8 cellular contexts compared by ENCODE assay signal in genomic region chr1:31471452-31472310, GRCh38. TPM values are rescaled to one million over a fixed set of nuclear protein-coding genes. Genes with fewer than 3 reads are reported as not detected.
DNase-seq lines count a peak whose midpoint lies in the region; FAIRE-seq and TF ChIP-seq lines count a peak whose summit lies in the region.
"Not testable (repeated sequence)": the region's sequence is repeated elsewhere in the genome, so short reads cannot be mapped to it uniquely, and the experiment has no call there.

No MANE protein-coding gene starts in this region.

- WGBS in stomach, 5 donors: 64 to 78% (median 67%) methylated on average over 7 to 8 of the region's 8 CpGs

- DNase-seq in DMS153 treated with DMSO at 0.1 percent for 48 hours (lab: John Stamatoyannopoulos, UW; ENCODE audit: unreplicated experiment) (peak; percentile 73), HT1080 (ENCODE audit: low read depth) (peak; percentile 58), glomerular visceral epithelial cell (ENCODE audit: extremely low spot score) (peak; percentile 7), stomach (peak; percentile 76)
- peak; percentile 58 for DNase-seq in NK-92 treated with Interleukin-12 subunit alpha and Interleukin-12 subunit beta, amount 100 ng/mL, for 24 hours (lab: John Stamatoyannopoulos, UW)
- DNase-seq in activated CD4-positive, alpha-beta memory T cell treated with anti-CD3 and anti-CD28 coated beads for 36 hours: peak; percentile 48

- H3K9ac ChIP-seq in mucosa of rectum (ENCODE audit: low read depth in 1 of 2, low read length in 2 of 2): not testable (repeated sequence)

- H3K4me1 ChIP-seq in mucosa of rectum (ENCODE audit: control insufficient read depth in 2 of 2, insufficient read depth in 2 of 2, low read length in 2 of 2): peaks cover 0 to 17% of the 10 kb centered on the region in 2 donors
- not testable (repeated sequence) for H3K4me1 ChIP-seq in stomach

- not testable (repeated sequence) for H3K27ac Mint-ChIP-seq in activated CD4-positive, alpha-beta memory T cell treated with anti-CD3 and anti-CD28 coated beads for 36 hours

- CTCF ChIA-PET in activated CD4-positive, alpha-beta memory T cell treated with anti-CD3 and anti-CD28 coated beads for 36 hours (lab: Charles Lee): not testable (repeated sequence)

- TF ChIP-seq CTCF in stomach (IDR thresholded peaks at IDR 0.05): not testable (repeated sequence)

- peaks cover 11% of the 10 kb centered on the region for H3K9me3 Mint-ChIP-seq in activated CD4-positive, alpha-beta memory T cell treated with anti-CD3 and anti-CD28 coated beads for 36 hours

- H3K4me1 Mint-ChIP-seq in activated CD4-positive, alpha-beta memory T cell treated with anti-CD3 and anti-CD28 coated beads for 36 hours (ENCODE audit: low read depth): not testable (repeated sequence)

- peaks cover 24% of the 10 kb centered on the region for H3K27me3 Mint-ChIP-seq in activated CD4-positive, alpha-beta memory T cell treated with anti-CD3 and anti-CD28 coated beads for 36 hours

- peak; percentile 80 for FAIRE-seq in colon (lab: Jason Lieb, UNC)

- not testable (repeated sequence) for H3K27me3 ChIP-seq in mucosa of rectum (ENCODE audit: control insufficient read depth in 2 of 2, insufficient read depth in 2 of 2, low read length in 2 of 2); stomach

- POLR2A ChIA-PET in activated CD4-positive, alpha-beta memory T cell treated with anti-CD3 and anti-CD28 coated beads for 36 hours (lab: Charles Lee): not testable (repeated sequence)

- not testable (repeated sequence) for H3K4me3 ChIP-seq in mucosa of rectum (ENCODE audit: low read length in 2 of 2); stomach

- not testable (repeated sequence) for TF ChIP-seq POLR2A in stomach (IDR thresholded peaks at IDR 0.05)

- not testable (repeated sequence) for H3K9me3 ChIP-seq in mucosa of rectum (ENCODE audit: control insufficient read depth in 2 of 2, low read length in 2 of 2)
- peaks cover 0 to 16% (median 11%) of the 10 kb centered on the region in 4 donors for H3K9me3 ChIP-seq in stomach

- not testable (repeated sequence) for TF ChIP-seq EP300 in stomach (IDR thresholded peaks at IDR 0.05)

- not testable (repeated sequence) for H3K4me3 Mint-ChIP-seq in activated CD4-positive, alpha-beta memory T cell treated with anti-CD3 and anti-CD28 coated beads for 36 hours

- H3K36me3 Mint-ChIP-seq in activated CD4-positive, alpha-beta memory T cell treated with anti-CD3 and anti-CD28 coated beads for 36 hours: not testable (repeated sequence)

- peak overlapping the region; percentile 71 to 85 for H3K27ac ChIP-seq in mucosa of rectum (ENCODE audit: low read depth in 2 of 2, low read length in 2 of 2)
- H3K27ac ChIP-seq in stomach: peak overlapping the region; percentile 28 to 84 (median 56)

- intact Hi-C loops in activated CD4-positive, alpha-beta memory T cell treated with anti-CD3 and anti-CD28 coated beads for 36 hours (cut with micrococcal nuclease); stomach (cut with DNase I; ENCODE audit: low total_unique reads): not testable (repeated sequence)

- H3K36me3 ChIP-seq in mucosa of rectum (ENCODE audit: control insufficient read depth in 2 of 2, insufficient read depth in 2 of 2, low read length in 2 of 2); stomach: not testable (repeated sequence)

RNA-seq across cellular contexts. Expression of gene SERINC2, which starts 58.7 kb away (rescaled TPM):
- 9.8 and 14.6 TPM in 2 replicates for total RNA-seq in HT1080 (2014; rRNA removed; shearing (Covaris generic))
- 96.6 and 121 TPM in 2 replicates for polyA plus RNA-seq in HT1080 (2015; cell fraction: cytosol; rRNA removed)
- 35.3 and 44.7 TPM in 2 replicates for polyA plus RNA-seq in HT1080 (2015; cell fraction: nucleus; rRNA removed)
- under 1 TPM; 0.29 to 0.34 TPM for total RNA-seq in activated CD4-positive, alpha-beta memory T cell treated with anti-CD3 and anti-CD28 coated beads for 36 hours
- total RNA-seq in stomach: 100 to 1,000 TPM in 1 of 5 donors, 10 to 100 TPM in 4; 12.3 to 114 (median 92.0) TPM
- 10 to 100 TPM; 50.9 to 76.3 (median 55.6) TPM for polyA plus RNA-seq in stomach

Comparison
In these comparisons a context has a peak if more than half of its experiments do, and no peak if none do; other contexts are left out.
1. DNase-seq: peak in every context shown above with its lines; median percentile 76 in stomach; 73 in DMS153 treated with DMSO at 0.1 percent for 48 hours; 58 in HT1080; 58 in NK-92 treated with Interleukin-12 subunit alpha and Interleukin-12 subunit beta, amount 100 ng/mL, for 24 hours; 48 in activated CD4-positive, alpha-beta memory T cell treated with anti-CD3 and anti-CD28 coated beads for 36 hours; 7 in glomerular visceral epithelial cell.